Comparison of ENCODE assay signal across 21 cellular contexts in genomic region chr17:48901241-48901640, GRCh38.
"Had no signal": no experiment of that assay in that cellular context is flagged by ENCODE, and none has a peak within 500 bp of the region (broad histone marks: within the 10 kb centered on the region; RNA-seq: fewer than 3 reads in every experiment).

No MANE protein-coding gene starts in this region.

- H3K4me1 ChIP-seq: lower lobe of right lung, spleen, testis, upper lobe of left lung had no signal

- H3K27ac ChIP-seq: epithelial cell of prostate, lower lobe of right lung, spleen, testis, upper lobe of left lung had no signal

- H3K27me3 ChIP-seq: spleen, testis, upper lobe of left lung had no signal

- H3K4me3 ChIP-seq: lower lobe of right lung, spleen, testis, upper lobe of left lung had no signal

- H3K9me3 ChIP-seq: lower lobe of right lung, spleen, testis, upper lobe of left lung had no signal

- DNase-seq: activated CD4-positive, alpha-beta memory T cell treated with anti-CD3 and anti-CD28 coated beads, Interleukin-2, amount 10 ng/mL, durations not matched to agents 7 days and 5 days; activated CD4-positive, alpha-beta T cell treated with anti-CD3 and anti-CD28 coated beads for 36 hours; activated CD8-positive, alpha-beta memory T cell treated with anti-CD3 and anti-CD28 coated beads, Interleukin-2, amount 10 ng/mL, durations not matched to agents 7 days and 5 days; activated naive CD4-positive, alpha-beta T cell; activated naive CD8-positive, alpha-beta T cell treated with anti-CD3 and anti-CD28 coated beads, Interleukin-2, amount 10 ng/mL, durations not matched to agents 7 days and 5 days; activated T-cell treated with anti-CD3 and anti-CD28 coated beads, Interleukin-2, amount 50 U/mL, for 1 hour; amygdala; effector memory CD8-positive, alpha-beta T cell; foreskin melanocyte; glutamatergic neuron; hypothalamus; islet precursor cell; lower lobe of right lung; midbrain; nucleus accumbens; posterior cingulate gyrus; stimulated activated CD4-positive, alpha-beta T cell treated with anti-CD3 and anti-CD28 coated beads, Interleukin-4, amount 100 ng/mL, for 4 hours; testis; upper lobe of left lung had no signal
